In genomic region chr7:87159538-87159937, GRCh38 we compare ENCODE assay signal across 32 cellular contexts. TPM values are rescaled to one million over a fixed set of nuclear protein-coding genes. Genes with fewer than 3 reads are reported as not detected.
DNase-seq lines count a peak whose midpoint lies in the region; ATAC-seq and TF ChIP-seq lines count a peak whose summit lies in the region.
"Had no signal": no experiment of that assay in that cellular context is flagged by ENCODE, and none has a peak within 500 bp of the region (broad histone marks: within the 10 kb centered on the region; RNA-seq: fewer than 3 reads in every experiment).

No MANE protein-coding gene starts in this region.

- H3F3A ChIP-seq in Loucy (ENCODE audit: low read depth), result no peaks in the 10 kb centered on the region

- H3K4me3 Mint-ChIP-seq in natural killer cell, result no peak overlapping the region
- H3K4me3 Mint-ChIP-seq in natural killer cell treated with Interleukin-12 subunit alpha and Interleukin-12 subunit beta and Interleukin-15 and Interleukin-18, amount 100 ng/mL, for 72 hours, result no peak overlapping the region
- H3K4me3 Mint-ChIP-seq: activated CD4-positive, alpha-beta T cell treated with anti-CD3 and anti-CD28 coated beads, Interleukin-2, amount 10 ng/mL, durations not matched to agents 7 days and 5 days; activated naive CD4-positive, alpha-beta T cell treated with anti-CD3 and anti-CD28 coated beads, Interleukin-2, amount 10 ng/mL, durations not matched to agents 7 days and 5 days; activated T-cell treated with anti-CD3 and anti-CD28 coated beads, Interleukin-2, amount 50 U/mL, for 72 hours; endodermal cell; naive thymus-derived CD4-positive, alpha-beta T cell; stimulated activated memory B cell treated with anti-CD40 and anti-IgM and Interleukin-4, amounts not matched to agents 10 μg/mL and 1 μg/mL and 100 μg/mL, for 72 hours; T-helper 2 cell treated with Interferon-gamma antibody and Interleukin-4, amounts not matched to agents 5 μg/mL and 100 μg/mL, for 36 hours had no signal

- H3K27me3 ChIP-seq in Loucy (ENCODE audit: insufficient read depth, low read length, poor library complexity, severe bottlenecking), result no peaks in the 10 kb centered on the region
- H3K27me3 ChIP-seq: breast epithelium, esophagus muscularis mucosa, upper lobe of right lung had no signal

- DNase-seq in natural killer cell, result no peak
- no peak for DNase-seq in natural killer cell treated with Interleukin-12 subunit alpha and Interleukin-12 subunit beta and Interleukin-15 and Interleukin-18, amount 100 ng/mL, for 72 hours (ENCODE audit: low spot score)
- no peak for DNase-seq in cerebellar cortex (ENCODE audit: low spot score)
- no peak for DNase-seq in NCI-H748 (lab: John Stamatoyannopoulos, UW; ENCODE audit: unreplicated experiment)
- DNase-seq in T1000 (lab: John Stamatoyannopoulos, UW), result no peak
- DNase-seq: 8988T; activated CD4-positive, alpha-beta T cell treated with anti-CD3 and anti-CD28 coated beads, Interleukin-2, amount 10 ng/mL, durations not matched to agents 7 days and 5 days; activated naive CD4-positive, alpha-beta T cell treated with anti-CD3 and anti-CD28 coated beads, Interleukin-2, amount 10 ng/mL, durations not matched to agents 7 days and 5 days; activated T-cell treated with anti-CD3 and anti-CD28 coated beads, Interleukin-2, amount 50 U/mL, for 72 hours; amygdala; cortex of kidney; DMS153; endodermal cell; foreskin melanocyte; GF-D8; hippocampal formation; Kasumi-1; naive thymus-derived CD4-positive, alpha-beta T cell; NCI-H1048; NCI-H1694 treated with DMSO at 0.1 percent for 48 hours; NCI-H524 treated with DMSO at 0.1 percent for 48 hours; stimulated activated CD4-positive, alpha-beta T cell treated with anti-CD3 and anti-CD28 coated beads, Interleukin-4, amount 100 ng/mL, for 1 hour; upper lobe of right lung; WERI-Rb-1 had no signal

- peaks cover 14% of the 10 kb centered on the region; the same call in 1 of the 2 replicates for H3K36me3 ChIP-seq in Loucy (ENCODE audit: insufficient read depth, low read length)
- H3K36me3 ChIP-seq: breast epithelium had no signal

- no peak overlapping the region for H2AFZ ChIP-seq in Loucy (ENCODE audit: low read length)

- H3K9me3 Mint-ChIP-seq in natural killer cell, result no peaks in the 10 kb centered on the region
- no peaks in the 10 kb centered on the region for H3K9me3 Mint-ChIP-seq in natural killer cell treated with Interleukin-12 subunit alpha and Interleukin-12 subunit beta and Interleukin-15 and Interleukin-18, amount 100 ng/mL, for 72 hours
- H3K9me3 Mint-ChIP-seq: activated CD4-positive, alpha-beta T cell treated with anti-CD3 and anti-CD28 coated beads, Interleukin-2, amount 10 ng/mL, durations not matched to agents 7 days and 5 days; activated naive CD4-positive, alpha-beta T cell treated with anti-CD3 and anti-CD28 coated beads, Interleukin-2, amount 10 ng/mL, durations not matched to agents 7 days and 5 days; activated T-cell treated with anti-CD3 and anti-CD28 coated beads, Interleukin-2, amount 50 U/mL, for 72 hours; endodermal cell; naive thymus-derived CD4-positive, alpha-beta T cell; stimulated activated memory B cell treated with anti-CD40 and anti-IgM and Interleukin-4, amounts not matched to agents 10 μg/mL and 1 μg/mL and 100 μg/mL, for 72 hours; T-helper 2 cell treated with Interferon-gamma antibody and Interleukin-4, amounts not matched to agents 5 μg/mL and 100 μg/mL, for 36 hours had no signal

- H3K4me2 ChIP-seq in Loucy (ENCODE audit: low read depth, low read length, poor library complexity, severe bottlenecking), result peak overlapping the region; percentile 85

- no peaks in the 10 kb centered on the region for H3K36me3 Mint-ChIP-seq in natural killer cell
- H3K36me3 Mint-ChIP-seq in natural killer cell treated with Interleukin-12 subunit alpha and Interleukin-12 subunit beta and Interleukin-15 and Interleukin-18, amount 100 ng/mL, for 72 hours, result peaks cover 16% of the 10 kb centered on the region

- no peak overlapping the region for H3K9ac ChIP-seq in Loucy (ENCODE audit: low read depth, low read length, poor library complexity, severe bottlenecking)

- H3K4me1 ChIP-seq in Loucy (ENCODE audit: insufficient read depth, low read length, poor library complexity, severe bottlenecking), result peaks cover 44% of the 10 kb centered on the region

- TF ChIP-seq CTCF in natural killer cell (IDR thresholded peaks at IDR 0.05) (no peak), Loucy (conservative IDR thresholded peaks at IDR 0.05; ENCODE audit: low read length) (no peak)

- intact Hi-C loops in natural killer cell (cut with micrococcal nuclease), result loop anchor here (10.0 kb wide), 1 partner anchor 185 kb away; the partner anchor contains the start of gene CROT

- ATAC-seq in natural killer cell (no peak), GM21576 (IDR thresholded peaks at IDR 0.05; ENCODE audit: unreplicated experiment) (peak; percentile 41), GM21619 (IDR thresholded peaks at IDR 0.05; ENCODE audit: unreplicated experiment) (no peak)
- ATAC-seq in natural killer cell treated with Interleukin-12 subunit alpha and Interleukin-12 subunit beta and Interleukin-15 and Interleukin-18, amount 100 ng/mL, for 72 hours, result no peak
- ATAC-seq: activated T-cell treated with anti-CD3 and anti-CD28 coated beads, Interleukin-2, amount 50 U/mL, for 72 hours; left lobe of liver; naive thymus-derived CD4-positive, alpha-beta T cell; stimulated activated memory B cell treated with anti-CD40 and anti-IgM and Interleukin-4, amounts not matched to agents 10 μg/mL and 1 μg/mL and 100 μg/mL, for 72 hours; upper lobe of right lung had no signal

- H3K4me3 ChIP-seq in Loucy (ENCODE audit: low read length, poor library complexity, severe bottlenecking), result peak overlapping the region; percentile 87
- H3K4me3 ChIP-seq: breast epithelium, esophagus muscularis mucosa, upper lobe of right lung had no signal

- H3K9me2 ChIP-seq in Loucy (replicated peaks; ENCODE audit: low read depth, low read length), result no peaks in the 10 kb centered on the region

- no peaks in the 10 kb centered on the region for H3K9me3 ChIP-seq in Loucy (ENCODE audit: insufficient read depth, low read depth, low read length)
- H3K9me3 ChIP-seq: breast epithelium, esophagus muscularis mucosa, upper lobe of right lung had no signal

- H4K20me1 ChIP-seq in Loucy (ENCODE audit: insufficient read depth, low read length, poor library complexity, severe bottlenecking), result peaks cover 71% of the 10 kb centered on the region

- peak overlapping the region; percentile 40 to 65 for H3K27ac Mint-ChIP-seq in natural killer cell
- H3K27ac Mint-ChIP-seq in natural killer cell treated with Interleukin-12 subunit alpha and Interleukin-12 subunit beta and Interleukin-15 and Interleukin-18, amount 100 ng/mL, for 72 hours, result no peak overlapping the region
- H3K27ac Mint-ChIP-seq: activated CD4-positive, alpha-beta T cell treated with anti-CD3 and anti-CD28 coated beads, Interleukin-2, amount 10 ng/mL, durations not matched to agents 7 days and 5 days; activated naive CD4-positive, alpha-beta T cell treated with anti-CD3 and anti-CD28 coated beads, Interleukin-2, amount 10 ng/mL, durations not matched to agents 7 days and 5 days; activated T-cell treated with anti-CD3 and anti-CD28 coated beads, Interleukin-2, amount 50 U/mL, for 72 hours; endodermal cell; T-helper 2 cell treated with Interferon-gamma antibody and Interleukin-4, amounts not matched to agents 5 μg/mL and 100 μg/mL, for 36 hours had no signal

- peaks cover 43 to 48% of the 10 kb centered on the region in 2 donors for H3K4me1 Mint-ChIP-seq in natural killer cell
- peaks cover 34 to 43% of the 10 kb centered on the region in 2 donors for H3K4me1 Mint-ChIP-seq in natural killer cell treated with Interleukin-12 subunit alpha and Interleukin-12 subunit beta and Interleukin-15 and Interleukin-18, amount 100 ng/mL, for 72 hours (ENCODE audit: low read depth in 2 of 2)

- H3K79me2 ChIP-seq in Loucy (ENCODE audit: insufficient read depth, low read length), result peaks cover 92% of the 10 kb centered on the region

- H3K27me3 Mint-ChIP-seq in natural killer cell (ENCODE audit: low read depth in 2 of 2), result no peaks in the 10 kb centered on the region
- no peaks in the 10 kb centered on the region for H3K27me3 Mint-ChIP-seq in natural killer cell treated with Interleukin-12 subunit alpha and Interleukin-12 subunit beta and Interleukin-15 and Interleukin-18, amount 100 ng/mL, for 72 hours
- H3K27me3 Mint-ChIP-seq: activated CD4-positive, alpha-beta T cell treated with anti-CD3 and anti-CD28 coated beads, Interleukin-2, amount 10 ng/mL, durations not matched to agents 7 days and 5 days; activated naive CD4-positive, alpha-beta T cell treated with anti-CD3 and anti-CD28 coated beads, Interleukin-2, amount 10 ng/mL, durations not matched to agents 7 days and 5 days; naive thymus-derived CD4-positive, alpha-beta T cell; stimulated activated memory B cell treated with anti-CD40 and anti-IgM and Interleukin-4, amounts not matched to agents 10 μg/mL and 1 μg/mL and 100 μg/mL, for 72 hours had no signal

RNA-seq across cellular contexts. Expression of gene DMTF1, which starts 7.3 kb away (rescaled TPM):
- 100 to 1,000 TPM; 154 to 178 (median 160) TPM for total RNA-seq in natural killer cell
- 100 to 1,000 TPM; 144 to 166 TPM for total RNA-seq in natural killer cell treated with Interleukin-12 subunit alpha and Interleukin-12 subunit beta and Interleukin-15 and Interleukin-18, amount 100 ng/mL, for 72 hours

RNA-seq across cellular contexts. Expression of gene TMEM243, which starts 60.0 kb away (rescaled TPM):
- total RNA-seq in natural killer cell, result 10 to 100 TPM; 52.5 to 61.8 (median 55.2) TPM
- 10 to 100 TPM; 45.8 to 58.3 TPM for total RNA-seq in natural killer cell treated with Interleukin-12 subunit alpha and Interleukin-12 subunit beta and Interleukin-15 and Interleukin-18, amount 100 ng/mL, for 72 hours

Comparison
In these comparisons a context has a peak if more than half of its experiments do, and no peak if none do; other contexts are left out.
1. H3K27ac Mint-ChIP-seq: peak in natural killer cell (2 of 2); none in natural killer cell treated with Interleukin-12 subunit alpha and Interleukin-12 subunit beta and Interleukin-15 and Interleukin-18, amount 100 ng/mL, for 72 hours (0 of 2).